2 cellular contexts compared by ENCODE assay signal in genomic region chr7:1413936-1414639, GRCh38.
TF ChIP-seq lines count a peak whose summit lies in the region.

No MANE protein-coding gene starts in this region.

TF ChIP-seq in HepG2, 621 proteins besides CTCF, POLR2A, EP300 and RAD21:
- TF ChIP-seq RXRA (CRISPR knock-in tag; IDR thresholded peaks at IDR 0.05) = no peak
- no peak for TF ChIP-seq ZNF740 (CRISPR knock-in tag; IDR thresholded peaks at IDR 0.05)
- TF ChIP-seq ZNF768 (CRISPR knock-in tag; IDR thresholded peaks at IDR 0.05) = peak; percentile 93
- no peak for TF ChIP-seq ZSCAN21 (CRISPR knock-in tag; IDR thresholded peaks at IDR 0.05; ENCODE audit: borderline replicate concordance)
- TF ChIP-seq TERF1 (CRISPR knock-in tag; IDR thresholded peaks at IDR 0.05) = no peak
- no peak for TF ChIP-seq ZNF547 (CRISPR knock-in tag; IDR thresholded peaks at IDR 0.05)
- TF ChIP-seq PPARG (CRISPR knock-in tag; conservative IDR thresholded peaks at IDR 0.05) = no peak
- peak; percentile 83 for TF ChIP-seq ZNF629 (CRISPR knock-in tag; conservative IDR thresholded peaks at IDR 0.05)
- no peak for TF ChIP-seq HINFP (CRISPR knock-in tag; IDR thresholded peaks at IDR 0.05; ENCODE audit: low read depth)
- TF ChIP-seq KDM3A (CRISPR knock-in tag; IDR thresholded peaks at IDR 0.05; ENCODE audit: low read depth) = no peak
- no peak for TF ChIP-seq ZNF619 (CRISPR knock-in tag; IDR thresholded peaks at IDR 0.05)
- no peak for TF ChIP-seq ZNF652 (CRISPR knock-in tag; IDR thresholded peaks at IDR 0.05; ENCODE audit: borderline replicate concordance, low read depth)
- TF ChIP-seq ZSCAN5A (CRISPR knock-in tag; IDR thresholded peaks at IDR 0.05; ENCODE audit: borderline replicate concordance) = no peak
- no peak for TF ChIP-seq ZNF326 (CRISPR knock-in tag; IDR thresholded peaks at IDR 0.05; ENCODE audit: borderline replicate concordance)
- TF ChIP-seq PCBP1 (IDR thresholded peaks at IDR 0.05; ENCODE audit: borderline replicate concordance, low read depth, low read length) = no peak
- TF ChIP-seq ZNF136 (CRISPR knock-in tag; IDR thresholded peaks at IDR 0.05; ENCODE audit: low read depth) = no peak
- TF ChIP-seq THAP11 (CRISPR knock-in tag; IDR thresholded peaks at IDR 0.05) = no peak
- no peak for TF ChIP-seq TGIF2 (CRISPR knock-in tag; IDR thresholded peaks at IDR 0.05)
- TF ChIP-seq KAT7 (CRISPR knock-in tag; IDR thresholded peaks at IDR 0.05; ENCODE audit: borderline replicate concordance) = no peak
- TF ChIP-seq ZMYM3 (CRISPR knock-in tag; IDR thresholded peaks at IDR 0.05) = peak; percentile 45; the same call in 1 of the 2 replicates
- no peak for TF ChIP-seq SMAD1 (CRISPR knock-in tag; IDR thresholded peaks at IDR 0.05; ENCODE audit: borderline replicate concordance, low read depth)

TF ChIP-seq in K562, 482 proteins besides CTCF, POLR2A, EP300 and RAD21:
- TF ChIP-seq ESRRA (IDR thresholded peaks at IDR 0.05; ENCODE audit: borderline replicate concordance, low read depth) = peak; percentile 47; the same call in 1 of the 2 replicates
- peak; percentile 81 for TF ChIP-seq BCOR (IDR thresholded peaks at IDR 0.05)
- no peak for TF ChIP-seq ZBTB34 (CRISPR knock-in tag; IDR thresholded peaks at IDR 0.05)
- peak; percentile 36 to 61; a peak in 1 of 4 replicates for TF ChIP-seq KDM1A (IDR thresholded peaks at IDR 0.05)
- peak; percentile 45 for TF ChIP-seq RBM25 (IDR thresholded peaks at IDR 0.05; ENCODE audit: low read depth, low read length, severe bottlenecking)
- no peak for TF ChIP-seq ZSCAN29 (IDR thresholded peaks at IDR 0.05)
- TF ChIP-seq ZFP36 (IDR thresholded peaks at IDR 0.05; ENCODE audit: low read depth, low read length, partially characterized antibody) = peak; percentile 49
- TF ChIP-seq VEZF1 (CRISPR knock-in tag; IDR thresholded peaks at IDR 0.05) = peak; percentile 18; the same call in 1 of the 2 replicates
